In genomic region chr2:119820275-119820674, GRCh38 we compare ENCODE assay signal across 10 cellular contexts.
A peak's percentile ranks its signal among the peaks of the same experiment; 100 is the strongest.
DNase-seq lines count a peak whose midpoint lies in the region; ATAC-seq and TF ChIP-seq lines count a peak whose summit lies in the region.
"Had no signal": no experiment of that assay in that cellular context is flagged by ENCODE, and none has a peak within 500 bp of the region (broad histone marks: within the 10 kb centered on the region; RNA-seq: fewer than 3 reads in every experiment).

No MANE protein-coding gene starts in this region.

- no peaks in the 10 kb centered on the region for H3K27me3 Mint-ChIP-seq in effector memory CD8-positive, alpha-beta T cell
- H3K27me3 Mint-ChIP-seq in progenitor cell of endocrine pancreas = no peaks in the 10 kb centered on the region

- peak overlapping the region; percentile 60 to 95 for H3K27ac Mint-ChIP-seq in effector memory CD8-positive, alpha-beta T cell
- peak overlapping the region; percentile 49 for H3K27ac Mint-ChIP-seq in progenitor cell of endocrine pancreas

- no peak overlapping the region for H3K4me3 Mint-ChIP-seq in effector memory CD8-positive, alpha-beta T cell
- no peak overlapping the region for H3K4me3 Mint-ChIP-seq in progenitor cell of endocrine pancreas (ENCODE audit: low read depth)

- peaks cover 2 to 12% of the 10 kb centered on the region in 2 donors for H3K9me3 Mint-ChIP-seq in effector memory CD8-positive, alpha-beta T cell
- peaks cover 11% of the 10 kb centered on the region for H3K9me3 Mint-ChIP-seq in progenitor cell of endocrine pancreas (ENCODE audit: low read depth)

- DNase-seq in NCI-H2227 (lab: John Stamatoyannopoulos, UW; ENCODE audit: unreplicated experiment) (peak; percentile 20), NCI-H2227 treated with DMSO at 0.1 percent for 48 hours (lab: John Stamatoyannopoulos, UW) (no peak), NCI-H69 (lab: John Stamatoyannopoulos, UW) (peak; percentile 69), progenitor cell of endocrine pancreas (ENCODE audit: low spot score, unreplicated experiment) (no peak)
- no peak for DNase-seq in effector memory CD8-positive, alpha-beta T cell
- DNase-seq in activated CD8-positive, alpha-beta memory T cell treated with anti-CD3 and anti-CD28 coated beads for 24 hours = no peak
- no peak for DNase-seq in activated naive CD4-positive, alpha-beta T cell treated with Interleukin-2 at 50 U/mL for 16 hours
- DNase-seq: 8988T, erythroblast had no signal

- peaks cover 6% of the 10 kb centered on the region for H3K36me3 Mint-ChIP-seq in effector memory CD8-positive, alpha-beta T cell (ENCODE audit: insufficient read depth)
- H3K36me3 Mint-ChIP-seq in progenitor cell of endocrine pancreas (ENCODE audit: insufficient read depth) = peaks cover 20% of the 10 kb centered on the region

- H3K4me1 Mint-ChIP-seq in effector memory CD8-positive, alpha-beta T cell (ENCODE audit: low read depth in 2 of 2) = peaks cover 37 to 58% of the 10 kb centered on the region in 2 donors
- peaks cover 4% of the 10 kb centered on the region for H3K4me1 Mint-ChIP-seq in progenitor cell of endocrine pancreas (ENCODE audit: low read depth)

- ATAC-seq in effector memory CD8-positive, alpha-beta T cell (replicated peaks) = no peak
- ATAC-seq in HG02885 (IDR thresholded peaks at IDR 0.05; ENCODE audit: poor library complexity, unreplicated experiment) = no peak

- TF ChIP-seq CTCF in progenitor cell of endocrine pancreas (IDR thresholded peaks at IDR 0.05; ENCODE audit: unreplicated experiment) = no peak

Comparison
In these comparisons a context has a peak if more than half of its experiments do, and no peak if none do; other contexts are left out.
1. DNase-seq: peak in NCI-H2227 (single experiment) and NCI-H69 (single experiment); none in NCI-H2227 treated with DMSO at 0.1 percent for 48 hours (single experiment), effector memory CD8-positive, alpha-beta T cell (0 of 3), progenitor cell of endocrine pancreas (single experiment), activated CD8-positive, alpha-beta memory T cell treated with anti-CD3 and anti-CD28 coated beads for 24 hours (single experiment) and activated naive CD4-positive, alpha-beta T cell treated with Interleukin-2 at 50 U/mL for 16 hours (single experiment).